In the genomic region with DNA sequence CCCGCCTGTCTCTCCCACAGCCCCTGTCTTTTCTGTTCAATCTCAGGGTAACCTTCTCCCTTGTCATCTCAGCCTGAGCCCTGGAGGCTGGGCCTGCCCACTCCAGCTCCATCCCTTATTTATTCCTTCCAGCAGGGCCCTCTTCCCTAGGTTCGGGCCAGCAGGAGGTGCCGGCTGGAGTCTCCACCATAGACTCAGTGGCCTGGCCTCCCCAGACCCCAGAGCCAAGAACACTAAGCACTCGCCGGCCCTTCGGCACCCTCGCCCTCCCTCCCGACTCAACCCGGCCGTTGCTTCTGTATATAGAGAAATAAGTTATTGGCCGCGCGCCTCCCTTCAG, we compare ENCODE assay signal across 9 cellular contexts. TPM values are rescaled to one million over a fixed set of nuclear protein-coding genes. Genes with fewer than 3 reads are reported as not detected.
DNase-seq lines count a peak whose midpoint lies in the region; ATAC-seq and TF ChIP-seq lines count a peak whose summit lies in the region.
"Had no signal": no experiment of that assay in that cellular context is flagged by ENCODE, and none has a peak within 500 bp of the region (broad histone marks: within the 10 kb centered on the region; RNA-seq: fewer than 3 reads in every experiment).

No MANE protein-coding gene starts in this region.

- TF ChIP-seq EP300 in sigmoid colon (IDR thresholded peaks at IDR 0.05): no peak

- no peaks in the 10 kb centered on the region for H3K9me3 Mint-ChIP-seq in activated CD8-positive, alpha-beta T cell treated with anti-CD3 and anti-CD28 coated beads for 36 hours

- H3K27me3 Mint-ChIP-seq in activated CD8-positive, alpha-beta T cell treated with anti-CD3 and anti-CD28 coated beads for 36 hours: no peaks in the 10 kb centered on the region

- TF ChIP-seq CTCF in activated CD8-positive, alpha-beta T cell treated with anti-CD3 and anti-CD28 coated beads for 36 hours (IDR thresholded peaks at IDR 0.05): no peak
- no peak for TF ChIP-seq CTCF in heart right ventricle (IDR thresholded peaks at IDR 0.05)
- TF ChIP-seq CTCF in sigmoid colon (IDR thresholded peaks at IDR 0.05): no peak

- H3K9ac ChIP-seq in GM23248: peak overlapping the region; percentile 89

- H3K4me1 ChIP-seq in GM23248 (ENCODE audit: insufficient read depth) (0 out of 2 replicates have a peak, but pooled peaks cover 7% of the 10 kb centered on the region), heart right ventricle (peaks cover 7 to 33% (median 24%) of the 10 kb centered on the region in 9 donors), sigmoid colon (peaks cover 0 to 35% (median 30%) of the 10 kb centered on the region in 4 donors)

- 0 out of 2 replicates have a peak, but pooled peaks cover 7% of the 10 kb centered on the region for H4K20me1 ChIP-seq in GM23248 (ENCODE audit: insufficient read depth)

- no peak for ATAC-seq in activated CD8-positive, alpha-beta T cell treated with anti-CD3 and anti-CD28 coated beads for 36 hours
- ATAC-seq in heart right ventricle: peak in 5 of 8 donors; percentile 0 to 4 (median 1)
- ATAC-seq in HG02973 (IDR thresholded peaks at IDR 0.05; ENCODE audit: unreplicated experiment): no peak
- no peak for ATAC-seq in HG03521 (IDR thresholded peaks at IDR 0.05; ENCODE audit: unreplicated experiment)

- H3K4me3 ChIP-seq in GM23248 (peak overlapping the region; percentile 96), heart right ventricle (peak overlapping the region; percentile 53 to 97 (median 86)), sigmoid colon (peak overlapping the region; percentile 73 to 94 (median 84))

- CTCF ChIA-PET in activated CD8-positive, alpha-beta T cell treated with anti-CD3 and anti-CD28 coated beads for 36 hours (lab: Charles Lee): interaction anchor here (1.2 to 7.6 kb wide), 5 partner anchors 8 to 172 kb away, joined by 3 to 37 read pairs (median 3); no protein-coding TSS in a partner anchor

- H3K27me3 ChIP-seq in GM23248 (replicated peaks; ENCODE audit: insufficient read depth) (no peaks in the 10 kb centered on the region), heart right ventricle (no peaks in the 10 kb centered on the region), sigmoid colon (no peaks in the 10 kb centered on the region)

- no peak for DNase-seq in GM23248
- DNase-seq in activated CD8-positive, alpha-beta T cell treated with anti-CD3 and anti-CD28 coated beads for 36 hours: no peak
- no peak for DNase-seq in heart right ventricle
- DNase-seq in sigmoid colon: no peak
- DNase-seq in DMS 273 (lab: John Stamatoyannopoulos, UW; ENCODE audit: unreplicated experiment): no peak
- DNase-seq in NCI-H128 (lab: John Stamatoyannopoulos, UW; ENCODE audit: unreplicated experiment): no peak

- peaks cover 36% of the 10 kb centered on the region for H3K36me3 Mint-ChIP-seq in activated CD8-positive, alpha-beta T cell treated with anti-CD3 and anti-CD28 coated beads for 36 hours (ENCODE audit: low read depth)

- no peaks in the 10 kb centered on the region for H3K9me2 ChIP-seq in GM23248 (ENCODE audit: insufficient read depth)

- peak overlapping the region; percentile 91 for H3K4me3 Mint-ChIP-seq in activated CD8-positive, alpha-beta T cell treated with anti-CD3 and anti-CD28 coated beads for 36 hours

- H3K9me3 ChIP-seq in GM23248 (ENCODE audit: low read depth) (no peaks in the 10 kb centered on the region), heart right ventricle (no peaks in the 10 kb centered on the region), sigmoid colon (no peaks in the 10 kb centered on the region)

- no peaks in the 10 kb centered on the region; the same call in 1 of the 2 replicates for H3K36me3 ChIP-seq in GM23248 (ENCODE audit: low read depth)
- peaks cover 0 to 63% (median 2%) of the 10 kb centered on the region in 9 donors for H3K36me3 ChIP-seq in heart right ventricle
- H3K36me3 ChIP-seq in sigmoid colon: peaks cover 14 to 45% (median 27%) of the 10 kb centered on the region in 4 donors

- H3K27ac Mint-ChIP-seq in activated CD8-positive, alpha-beta T cell treated with anti-CD3 and anti-CD28 coated beads for 36 hours: peak overlapping the region; percentile 74

- no peak for TF ChIP-seq POLR2A in sigmoid colon (IDR thresholded peaks at IDR 0.05)

- H3K4me1 Mint-ChIP-seq in activated CD8-positive, alpha-beta T cell treated with anti-CD3 and anti-CD28 coated beads for 36 hours (ENCODE audit: low read depth): peaks cover 25% of the 10 kb centered on the region

- H2AFZ ChIP-seq in GM23248: peak overlapping the region; percentile 74; the same call in 1 of the 2 replicates

- H3F3A ChIP-seq in GM23248 (ENCODE audit: insufficient read depth): no peaks in the 10 kb centered on the region

- WGBS in GM23248 (ENCODE audit: low coverage in 1 of 2, low lambda C conversion rate in 2 of 2, missing lambda C conversion rate in 2 of 2), 2 experiments: 6 to 10% methylated on average over 10 to 13 of the region's 13 CpGs
- 9 to 15% methylated on average over 13 of the region's 13 CpGs for WGBS in heart right ventricle, 2 donors
- 21 to 27% methylated on average over 13 of the region's 13 CpGs for whole genome bisulfite sequencing in sigmoid colon, 2 donors

- in situ Hi-C loops in GM23248 (cut with MboI): no loop called here

- H3K27ac ChIP-seq in GM23248 (peak overlapping the region; percentile 91; the same call in 1 of the 2 replicates), heart right ventricle (peak overlapping the region; percentile 84 to 99 (median 98)), sigmoid colon (peak overlapping the region; percentile 96 to 99 (median 97))

- peak overlapping the region; percentile 96 for H3K4me2 ChIP-seq in GM23248 (ENCODE audit: unreplicated experiment)

- intact Hi-C loops in activated CD8-positive, alpha-beta T cell treated with anti-CD3 and anti-CD28 coated beads for 36 hours (cut with micrococcal nuclease): no loop called here
- intact Hi-C loops in heart right ventricle (cut with DNase I) (no loop called here), sigmoid colon (cut with DNase I) (no loop called here)

- H3K79me2 ChIP-seq in GM23248 (ENCODE audit: insufficient read depth): peaks cover 33% of the 10 kb centered on the region

- POLR2A ChIA-PET in activated CD8-positive, alpha-beta T cell treated with anti-CD3 and anti-CD28 coated beads for 36 hours (lab: Charles Lee): interaction anchor here (0.8 to 6.4 kb wide), 8 partner anchors 8 to 340 kb away, joined by 3 to 76 read pairs (median 6); partner anchors contain the start of genes CD248 and CNIH2

RNA-seq across cellular contexts. Expression of gene RAB1B, which starts 1.4 kb away (rescaled TPM):
- 146 and 151 TPM in 2 replicates for total RNA-seq in GM23248 (2014; rRNA removed; shearing (Covaris generic))
- polyA plus RNA-seq in GM23248 (2016; fragmentation: Nextera tagmentation; extraction: Ambion mirVana) (86.7 and 92.1 TPM in 2 replicates), heart right ventricle (100 to 1,000 TPM; 129 to 132 TPM), sigmoid colon (100 to 1,000 TPM; 196 to 286 (median 243) TPM)
- total RNA-seq in activated CD8-positive, alpha-beta T cell treated with anti-CD3 and anti-CD28 coated beads for 36 hours: 10 to 100 TPM; 97.9 to 98.2 TPM
- total RNA-seq in heart right ventricle (100 to 1,000 TPM; 117 to 153 (median 132) TPM), sigmoid colon (10 to 100 TPM; 65.4 to 93.7 (median 77.3) TPM)

RNA-seq across cellular contexts. Expression of gene KLC2, which starts 9.5 kb away (rescaled TPM):
- 21.9 and 25.5 TPM in 2 replicates for total RNA-seq in GM23248 (2014; rRNA removed; shearing (Covaris generic))
- polyA plus RNA-seq in GM23248 (2016; fragmentation: Nextera tagmentation; extraction: Ambion mirVana) (17.1 and 19.7 TPM in 2 replicates), heart right ventricle (10 to 100 TPM; 36.1 to 36.3 TPM), sigmoid colon (10 to 100 TPM in 1 of 3 donors, 1 to 10 TPM in 2; 5.4 to 20.5 (median 6.5) TPM)
- total RNA-seq in activated CD8-positive, alpha-beta T cell treated with anti-CD3 and anti-CD28 coated beads for 36 hours: 10 to 100 TPM; 32.2 to 35.2 TPM
- total RNA-seq in heart right ventricle (10 to 100 TPM; 24.4 to 46.8 (median 33.4) TPM), sigmoid colon (10 to 100 TPM; 16.1 to 29.9 (median 24.1) TPM)

RNA-seq across cellular contexts. Expression of gene CNIH2, which starts 11.0 kb away (rescaled TPM):
- total RNA-seq in GM23248 (2014; rRNA removed; shearing (Covaris generic)): 1.4 TPM in 1 of 2 replicates, not detected in the other
- 0.39 and 0.50 TPM in 2 replicates for polyA plus RNA-seq in GM23248 (2016; fragmentation: Nextera tagmentation; extraction: Ambion mirVana)
- total RNA-seq in activated CD8-positive, alpha-beta T cell treated with anti-CD3 and anti-CD28 coated beads for 36 hours: 1 to 10 TPM in 1 of 2 experiments, under 1 TPM in 1; 0.96 to 2.0 TPM
- total RNA-seq in heart right ventricle: under 1 TPM in 3 of 10 donors, not detected in 7; 0.45 to 0.57 (median 0.49) TPM
- under 1 TPM; 0.06 to 0.44 TPM for polyA plus RNA-seq in heart right ventricle
- 1 to 10 TPM in 1 of 4 donors, not detected in 3; 1.7 TPM for total RNA-seq in sigmoid colon
- polyA plus RNA-seq in sigmoid colon: under 1 TPM in 1 of 3 donors, not detected in 2; 0.63 TPM

RNA-seq across cellular contexts. Expression of gene YIF1A, which starts 21.9 kb away (rescaled TPM):
- total RNA-seq in GM23248 (2014; rRNA removed; shearing (Covaris generic)): 193 and 222 TPM in 2 replicates
- polyA plus RNA-seq in GM23248 (2016; fragmentation: Nextera tagmentation; extraction: Ambion mirVana) (259 and 284 TPM in 2 replicates), heart right ventricle (100 to 1,000 TPM in 1 of 2 donors, 10 to 100 TPM in 1; 54.9 to 168 TPM), sigmoid colon (100 to 1,000 TPM in 1 of 3 donors, 10 to 100 TPM in 2; 30.3 to 104 (median 45.0) TPM)
- total RNA-seq in activated CD8-positive, alpha-beta T cell treated with anti-CD3 and anti-CD28 coated beads for 36 hours: 10 to 100 TPM; 57.4 to 64.0 TPM
- total RNA-seq in heart right ventricle (10 to 100 TPM; 38.3 to 75.0 (median 51.9) TPM), sigmoid colon (10 to 100 TPM; 43.5 to 72.4 (median 61.9) TPM)

RNA-seq across cellular contexts. Expression of gene TMEM151A, which starts 24.7 kb away (rescaled TPM):
- total RNA-seq in GM23248 (2014; rRNA removed; shearing (Covaris generic)): 0.54 TPM in 1 of 2 replicates, not detected in the other
- polyA plus RNA-seq in GM23248 (2016; fragmentation: Nextera tagmentation; extraction: Ambion mirVana) (0.19 and 0.33 TPM in 2 replicates), heart right ventricle (under 1 TPM in 1 of 2 donors, not detected in 1; 0.10 TPM), sigmoid colon (under 1 TPM in 1 of 3 donors, not detected in 2; 0.36 TPM)
- not detected for total RNA-seq in activated CD8-positive, alpha-beta T cell treated with anti-CD3 and anti-CD28 coated beads for 36 hours
- total RNA-seq in heart right ventricle (under 1 TPM in 4 of 10 donors, not detected in 6; 0.17 to 0.24 (median 0.20) TPM), sigmoid colon (under 1 TPM in 2 of 4 donors, not detected in 2; 0.27 to 0.36 TPM)
- total RNA-seq: RPMI7951 had no signal

Comparison
In these comparisons a context has a peak if more than half of its experiments do, and no peak if none do; other contexts are left out.
1. ATAC-seq: peak in heart right ventricle (5 of 8); none in activated CD8-positive, alpha-beta T cell treated with anti-CD3 and anti-CD28 coated beads for 36 hours (single experiment), HG02973 (single experiment) and HG03521 (single experiment).
2. Peak in every context shown above with its lines, with median percentiles within 50 percentile points of each other: H3K27ac ChIP-seq and H3K4me3 ChIP-seq.